In genomic region chr12:120194534-120195395, GRCh38 we compare ENCODE assay signal across 8 cellular contexts. TPM values are rescaled to one million over a fixed set of nuclear protein-coding genes. Genes with fewer than 3 reads are reported as not detected.
A peak's percentile ranks its signal among the peaks of the same experiment; 100 is the strongest.
DNase-seq lines count a peak whose midpoint lies in the region; ATAC-seq and TF ChIP-seq lines count a peak whose summit lies in the region.

TSS of gene GCN1 (minus strand) at chr12:120194715. CDS start at chr12:120194697, 18 bp downstream.

- DNase-seq in DMS53 (lab: John Stamatoyannopoulos, UW) (peak; percentile 96), KBM-7 (peak; percentile 83), SHP77 (lab: John Stamatoyannopoulos, UW) (peak; percentile 70 to 85), activated gamma-delta T cell treated with Interleukin-2 at 50 U/mL for 16 hours (peak; percentile 87), foreskin keratinocyte (peak; percentile 54 to 79), stromal cell of bone marrow (ENCODE audit: low read depth) (peak; percentile 54)

- peaks cover 6% of the 10 kb centered on the region for H3K4me1 ChIP-seq in foreskin keratinocyte
- peaks cover 31% of the 10 kb centered on the region for H3K4me1 ChIP-seq in neuron (ENCODE audit: insufficient read depth, low read length)

- H3K4me3 ChIP-seq in neuron (ENCODE audit: low read length) = peak within 1 kb of the TSS; percentile 93

- in situ Hi-C loops in KBM-7 (cut with MboI; ENCODE audit: low pct_unique_long_range_greater_than_20kb, low sequenced_read_pairs) = no loop called here

- no peaks in the 10 kb centered on the region for H3K9me3 ChIP-seq in neuron (ENCODE audit: low read length)

- ATAC-seq in GM21528 (IDR thresholded peaks at IDR 0.05; ENCODE audit: low FRiP score, unreplicated experiment) (peak; percentile 72), foreskin keratinocyte (peak; percentile 85)

- peak; percentile 6 for TF ChIP-seq CTCF in foreskin keratinocyte (conservative IDR thresholded peaks at IDR 0.05)

- peak within 1 kb of the TSS; percentile 71 for H3K27ac ChIP-seq in foreskin keratinocyte

- peak within 1 kb of the TSS; percentile 84 for H2AFZ ChIP-seq in neuron (ENCODE audit: low read depth, low read length)

- H3K36me3 ChIP-seq in neuron (ENCODE audit: insufficient read depth, low read length) = peaks cover 52% of the 10 kb centered on the region

- H3K27me3 ChIP-seq in foreskin keratinocyte = no peaks in the 10 kb centered on the region
- no peaks in the 10 kb centered on the region for H3K27me3 ChIP-seq in neuron (ENCODE audit: insufficient read depth, low read length)

RNA-seq across cellular contexts. Expression of gene GCN1, which starts in this region (rescaled TPM):
- total RNA-seq in foreskin keratinocyte = 80.8 and 84.6 TPM in 2 replicates
- 24.7 and 28.1 TPM in 2 replicates for polyA plus RNA-seq in foreskin keratinocyte

Comparison
In these comparisons a context has a peak if more than half of its experiments do, and no peak if none do; other contexts are left out.
1. Peak in every context shown above with its lines: DNase-seq, ATAC-seq, H3K4me3 ChIP-seq and H3K27ac ChIP-seq.